8 cellular contexts compared by ENCODE assay signal in the genomic region with DNA sequence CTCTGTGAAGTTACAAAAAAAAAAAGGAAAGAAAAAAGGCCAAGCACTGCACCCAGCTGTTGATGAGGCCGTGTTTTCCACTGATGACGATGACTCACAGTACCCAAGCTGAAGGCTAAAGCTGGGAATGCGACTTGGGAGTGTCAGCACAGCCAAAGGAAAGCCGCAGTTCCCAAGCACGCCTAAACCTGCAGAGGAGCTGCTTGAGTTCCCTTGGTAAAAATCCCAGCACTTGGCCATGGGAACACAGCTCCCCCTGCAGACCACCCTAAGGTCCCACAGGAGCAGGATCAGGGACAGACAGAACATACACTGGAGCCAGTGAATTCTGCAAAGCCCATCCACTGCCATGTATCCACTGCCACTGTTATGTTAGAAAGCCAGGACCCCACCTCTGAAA. TPM values are rescaled to one million over a fixed set of nuclear protein-coding genes. Genes with fewer than 3 reads are reported as not detected.
A peak's percentile ranks its signal among the peaks of the same experiment; 100 is the strongest.
DNase-seq lines count a peak whose midpoint lies in the region; ATAC-seq, FAIRE-seq and TF ChIP-seq lines count a peak whose summit lies in the region.

No MANE protein-coding gene starts in this region.

- peak; percentile 63 for TF ChIP-seq CTCF in NB4 (IDR thresholded peaks at IDR 0.05; ENCODE audit: low read depth, low read length)
- peak; percentile 88 for TF ChIP-seq CTCF in brain microvascular endothelial cell (IDR thresholded peaks at IDR 0.05; ENCODE audit: low read depth, low read length, missing control alignments)
- TF ChIP-seq CTCF in kidney (IDR thresholded peaks at IDR 0.05; ENCODE audit: borderline replicate concordance, extremely low read depth, insufficient read depth), result peak; percentile 53
- peak; percentile 45 for TF ChIP-seq CTCF in upper lobe of right lung (IDR thresholded peaks at IDR 0.05)

- H3K9me3 ChIP-seq in kidney (ENCODE audit: control insufficient read depth in 1 of 2, low read length in 2 of 2), result no peaks in the 10 kb centered on the region
- no peaks in the 10 kb centered on the region for H3K9me3 ChIP-seq in upper lobe of right lung

- DNase-seq in ELF-1 (ENCODE audit: low read depth, low spot score) (peak; percentile 81), NB4 (ENCODE audit: low read depth) (peak; percentile 46), brain microvascular endothelial cell (peak; percentile 59), kidney (no peak), upper lobe of right lung (no peak), activated gamma-delta T cell (lab: John Stamatoyannopoulos, UW) (no peak)

- no peak overlapping the region for H3K9ac ChIP-seq in kidney (ENCODE audit: low read length in 2 of 2)

- no peak for FAIRE-seq in kidney (lab: Jason Lieb, UNC)

- H3K4me3 ChIP-seq in NB4 (ENCODE audit: low read depth, low read length), result no peak overlapping the region
- H3K4me3 ChIP-seq in brain microvascular endothelial cell (ENCODE audit: low read depth, low read length), result no peak overlapping the region
- H3K4me3 ChIP-seq in kidney (ENCODE audit: low read length in 2 of 2), result no peak overlapping the region
- no peak overlapping the region for H3K4me3 ChIP-seq in upper lobe of right lung

- ATAC-seq in upper lobe of right lung (peak; percentile 43), GM21576 (IDR thresholded peaks at IDR 0.05; ENCODE audit: unreplicated experiment) (no peak), GM18519 (IDR thresholded peaks at IDR 0.05; ENCODE audit: low FRiP score, unreplicated experiment) (no peak)

- H3K27me3 ChIP-seq in brain microvascular endothelial cell (replicated peaks) (no peaks in the 10 kb centered on the region), upper lobe of right lung (no peaks in the 10 kb centered on the region)

- in situ Hi-C loops in brain microvascular endothelial cell (cut with HindIII; ENCODE audit: low pct_ligation_motif_present, low sequenced_read_pairs), result no loop called here

- H3K4me1 ChIP-seq in kidney (ENCODE audit: control insufficient read depth in 1 of 2, insufficient read depth in 1 of 2, low read depth in 1 of 2, low read length in 2 of 2) (no peaks in the 10 kb centered on the region), upper lobe of right lung (no peaks in the 10 kb centered on the region)

- H3K27ac ChIP-seq in brain microvascular endothelial cell, result no peak overlapping the region
- no peak overlapping the region for H3K27ac ChIP-seq in kidney (ENCODE audit: low read depth in 2 of 2, low read length in 2 of 2)
- H3K27ac ChIP-seq in upper lobe of right lung, result no peak overlapping the region

- intact Hi-C loops in kidney (cut with DNase I), result loop anchor here (10.0 kb wide), 1 partner anchor 368 kb away; no protein-coding TSS in a partner anchor
- intact Hi-C loops in upper lobe of right lung (cut with DNase I), result no loop called here

- no peak for TF ChIP-seq POLR2A in NB4 (IDR thresholded peaks at IDR 0.05; ENCODE audit: extremely low read depth, insufficient read length)

- H3K36me3 ChIP-seq in brain microvascular endothelial cell (replicated peaks) (no peaks in the 10 kb centered on the region), kidney (ENCODE audit: control insufficient read depth in 1 of 2, insufficient read depth in 2 of 2, low read length in 2 of 2) (peaks cover 0 to 6% of the 10 kb centered on the region in 2 donors), upper lobe of right lung (peaks cover 9% of the 10 kb centered on the region)

RNA-seq across cellular contexts. Expression of gene SERGEF, which starts 39.9 kb away (rescaled TPM):
- total RNA-seq in kidney, result 33.2 TPM
- 63.0 TPM for polyA plus RNA-seq in kidney (ENCODE audit: insufficient read depth, low read depth, low replicate concordance)
- total RNA-seq in upper lobe of right lung, result 37.6 TPM

Comparison
In these comparisons a context has a peak if more than half of its experiments do, and no peak if none do; other contexts are left out.
1. DNase-seq: peak in ELF-1 (single experiment), NB4 (single experiment) and brain microvascular endothelial cell (single experiment); none in kidney (single experiment), upper lobe of right lung (single experiment) and activated gamma-delta T cell (single experiment).
2. Peak in every context shown above with its lines, with median percentiles within 50 percentile points of each other: CTCF ChIP-seq.